In the genomic region with DNA sequence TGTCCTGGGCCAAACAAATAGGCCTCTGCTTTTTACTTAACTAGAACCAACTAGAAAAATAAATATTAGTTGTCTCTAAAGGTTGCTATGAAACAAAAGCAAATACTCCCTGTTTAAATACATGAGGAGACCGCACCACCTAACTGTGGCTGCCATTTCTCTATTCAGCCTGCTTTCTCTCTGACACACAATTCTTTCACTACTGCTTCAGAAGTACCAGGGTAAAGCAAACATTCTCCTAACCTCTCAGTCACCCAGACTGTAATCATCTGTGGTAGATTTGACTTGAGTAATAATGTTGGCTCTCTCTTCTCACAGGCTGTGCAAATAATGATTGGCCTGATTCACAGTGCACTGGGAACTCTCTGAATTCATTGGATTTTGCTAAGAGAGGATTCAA, we compare ENCODE assay signal across 22 cellular contexts. TPM values are rescaled to one million over a fixed set of nuclear protein-coding genes. Genes with fewer than 3 reads are reported as not detected.
DNase-seq lines count a peak whose midpoint lies in the region; ATAC-seq and TF ChIP-seq lines count a peak whose summit lies in the region.
"Had no signal": no experiment of that assay in that cellular context is flagged by ENCODE, and none has a peak within 500 bp of the region (broad histone marks: within the 10 kb centered on the region; RNA-seq: fewer than 3 reads in every experiment).

No MANE protein-coding gene starts in this region.

- no peak for TF ChIP-seq EP300 in esophagus muscularis mucosa (IDR thresholded peaks at IDR 0.05)

- CTCF ChIA-PET in activated CD8-positive, alpha-beta T cell treated with anti-CD3 and anti-CD28 coated beads for 36 hours (lab: Charles Lee) = interaction anchor here (0.9 kb wide), 1 partner anchor 9 kb away, joined by 4 read pairs; no protein-coding TSS in a partner anchor

- H3K36me3 ChIP-seq in mucosa of descending colon (ENCODE audit: low read depth) (no peaks in the 10 kb centered on the region), esophagus muscularis mucosa (no peaks in the 10 kb centered on the region)
- H3K36me3 ChIP-seq: neutrophil had no signal

- H3K27ac ChIP-seq in esophagus muscularis mucosa (replicated peaks in 1 of 4) = no peak overlapping the region
- H3K27ac ChIP-seq: neutrophil had no signal

- H3K36me3 Mint-ChIP-seq in activated CD8-positive, alpha-beta T cell treated with anti-CD3 and anti-CD28 coated beads for 36 hours (ENCODE audit: low read depth) = no peaks in the 10 kb centered on the region
- H3K36me3 Mint-ChIP-seq: immature natural killer cell, mesothelial cell of epicardium had no signal

- no peaks in the 10 kb centered on the region for H3K27me3 ChIP-seq in esophagus muscularis mucosa
- H3K27me3 ChIP-seq: neutrophil had no signal

- H3K27ac Mint-ChIP-seq in activated CD8-positive, alpha-beta T cell treated with anti-CD3 and anti-CD28 coated beads for 36 hours = no peak overlapping the region
- H3K27ac Mint-ChIP-seq: dendritic cell treated with granulocyte-macrophage colony-stimulating factor and Interleukin-4, amounts not matched to agents 40 ng/mL and 50 ng/mL, for 4 days; immature natural killer cell; mesothelial cell of epicardium had no signal

- H3K9me3 Mint-ChIP-seq in activated CD8-positive, alpha-beta T cell treated with anti-CD3 and anti-CD28 coated beads for 36 hours = no peaks in the 10 kb centered on the region
- H3K9me3 Mint-ChIP-seq: dendritic cell treated with granulocyte-macrophage colony-stimulating factor and Interleukin-4, amounts not matched to agents 40 ng/mL and 50 ng/mL, for 4 days; immature natural killer cell; mesothelial cell of epicardium had no signal

- intact Hi-C loops in mucosa of descending colon (cut with DNase I, micrococcal nuclease) (no loop called here), esophagus muscularis mucosa (cut with DNase I) (no loop called here)
- intact Hi-C loops in activated CD8-positive, alpha-beta T cell treated with anti-CD3 and anti-CD28 coated beads for 36 hours (cut with micrococcal nuclease) = no loop called here

- peaks cover 2% of the 10 kb centered on the region for H3K27me3 Mint-ChIP-seq in activated CD8-positive, alpha-beta T cell treated with anti-CD3 and anti-CD28 coated beads for 36 hours

- DNase-seq in DMS53 (lab: John Stamatoyannopoulos, UW) (peak; percentile 90), NCI-H1930 (lab: John Stamatoyannopoulos, UW) (peak; percentile 55 to 65), SHP77 treated with DMSO at 0.1 percent for 48 hours (lab: John Stamatoyannopoulos, UW) (peak; percentile 3), mucosa of descending colon (no peak), esophagus muscularis mucosa (ENCODE audit: extremely low spot score) (no peak)
- DNase-seq in effector CD4-positive, alpha-beta T cell = no peak
- no peak for DNase-seq in activated CD8-positive, alpha-beta T cell treated with anti-CD3 and anti-CD28 coated beads for 36 hours
- DNase-seq: activated gamma-delta T cell; erythroblast; immature natural killer cell; IMR-90; MV-4-11; NK-92 treated with Interleukin-12 subunit alpha and Interleukin-12 subunit beta, amount 100 ng/mL, for 24 hours; T-helper 2 cell had no signal

- POLR2A ChIA-PET in activated CD8-positive, alpha-beta T cell treated with anti-CD3 and anti-CD28 coated beads for 36 hours (lab: Charles Lee) = interaction anchor here (0.6 kb wide), 1 partner anchor 10 kb away, joined by 3 read pairs; no protein-coding TSS in a partner anchor

- WGBS in esophagus muscularis mucosa = 82% methylated on average over 1 of the region's 1 CpG

- H3K4me3 ChIP-seq in mucosa of descending colon = no peak overlapping the region
- H3K4me3 ChIP-seq in esophagus muscularis mucosa = no peak overlapping the region

- H3K4me1 ChIP-seq in mucosa of descending colon (ENCODE audit: low read depth) = no peaks in the 10 kb centered on the region
- H3K4me1 ChIP-seq in esophagus muscularis mucosa = no peaks in the 10 kb centered on the region
- H3K4me1 ChIP-seq: Caco-2 had no signal

- no peak for TF ChIP-seq POLR2A in esophagus muscularis mucosa (IDR thresholded peaks at IDR 0.05; ENCODE audit: low read depth)
- TF ChIP-seq POLR2A in GM18505 (IDR thresholded peaks at IDR 0.05; ENCODE audit: borderline replicate concordance, extremely low read depth, insufficient read depth, insufficient read length) = no peak

- no peak overlapping the region for H3K4me3 Mint-ChIP-seq in activated CD8-positive, alpha-beta T cell treated with anti-CD3 and anti-CD28 coated beads for 36 hours
- H3K4me3 Mint-ChIP-seq: dendritic cell treated with granulocyte-macrophage colony-stimulating factor and Interleukin-4, amounts not matched to agents 40 ng/mL and 50 ng/mL, for 4 days; immature natural killer cell; mesothelial cell of epicardium had no signal

- ATAC-seq in mucosa of descending colon = peak; percentile 57
- ATAC-seq in GM18505 (IDR thresholded peaks at IDR 0.05; ENCODE audit: unreplicated experiment) = no peak
- no peak for ATAC-seq in activated CD8-positive, alpha-beta T cell treated with anti-CD3 and anti-CD28 coated beads for 36 hours
- ATAC-seq: activated CD4-positive, CD25-positive, alpha-beta regulatory T cell treated with anti-CD3 and anti-CD28 coated beads, Interleukin-2, amount 50 U/mL, for 24 hours had no signal

- no peaks in the 10 kb centered on the region for H3K4me1 Mint-ChIP-seq in activated CD8-positive, alpha-beta T cell treated with anti-CD3 and anti-CD28 coated beads for 36 hours (ENCODE audit: low read depth)
- H3K4me1 Mint-ChIP-seq: immature natural killer cell, mesothelial cell of epicardium had no signal

- no peaks in the 10 kb centered on the region for H3K9me3 ChIP-seq in mucosa of descending colon
- H3K9me3 ChIP-seq in esophagus muscularis mucosa = no peaks in the 10 kb centered on the region
- H3K9me3 ChIP-seq: Caco-2, neutrophil had no signal

- no peak for TF ChIP-seq CTCF in mucosa of descending colon (IDR thresholded peaks at IDR 0.05)
- TF ChIP-seq CTCF in esophagus muscularis mucosa (IDR thresholded peaks at IDR 0.05) = no peak
- TF ChIP-seq CTCF in activated CD8-positive, alpha-beta T cell treated with anti-CD3 and anti-CD28 coated beads for 36 hours (IDR thresholded peaks at IDR 0.05) = no peak

RNA-seq across cellular contexts. Expression of gene MS4A8, which starts 41.0 kb away (rescaled TPM):
- 10 to 100 TPM; 11.5 to 36.2 (median 18.4) TPM for total RNA-seq in mucosa of descending colon
- total RNA-seq in esophagus muscularis mucosa = not detected
- not detected for total RNA-seq in activated CD8-positive, alpha-beta T cell treated with anti-CD3 and anti-CD28 coated beads for 36 hours
- total RNA-seq: astrocyte, Caco-2, IMR-90, mesothelial cell of epicardium, ureter had no signal

Comparison
In these comparisons a context has a peak if more than half of its experiments do, and no peak if none do; other contexts are left out.
1. DNase-seq: peak in DMS53 (single experiment), NCI-H1930 (2 of 2) and SHP77 treated with DMSO at 0.1 percent for 48 hours (single experiment); none in mucosa of descending colon (0 of 3), esophagus muscularis mucosa (single experiment), effector CD4-positive, alpha-beta T cell (single experiment) and activated CD8-positive, alpha-beta T cell treated with anti-CD3 and anti-CD28 coated beads for 36 hours (single experiment).
2. RNA of gene MS4A8, which starts 41.0 kb away (total RNA-seq): 11.5 to 36.2 TPM in mucosa of descending colon; not detected in esophagus muscularis mucosa and not detected in activated CD8-positive, alpha-beta T cell treated with anti-CD3 and anti-CD28 coated beads for 36 hours; every median in the first group is over 4 times any median in the second.